34 cellular contexts compared by ENCODE assay signal in genomic region chr12:26617513-26617912, GRCh38.
"Had no signal": no experiment of that assay in that cellular context is flagged by ENCODE, and none has a peak within 500 bp of the region (broad histone marks: within the 10 kb centered on the region; RNA-seq: fewer than 3 reads in every experiment).

No MANE protein-coding gene starts in this region.

- H3K9me3 ChIP-seq: MG63 had no signal

- DNase-seq: Karpas-422, Kasumi-1, MG63, MM.1S, MV-4-11, NCI-H1092, NCI-H1092 treated with DMSO at 0.1 percent for 48 hours, NCI-H1105, NCI-H1105 treated with DMSO at 0.1 percent for 48 hours, NCI-H1417 treated with DMSO at 0.1 percent for 48 hours, NCI-H1436, NCI-H1436 treated with DMSO at 0.1 percent for 48 hours, NCI-H146, NCI-H1694, NCI-H1694 treated with DMSO at 0.1 percent for 48 hours, NCI-H187, NCI-H187 treated with DMSO at 0.1 percent for 48 hours, NCI-H1930, NCI-H2029, NCI-H2029 treated with DMSO at 0.1 percent for 48 hours, NCI-H2081, NCI-H2081 treated with DMSO at 0.1 percent for 48 hours, NCI-H2107, NCI-H2171, NCI-H2227 treated with DMSO at 0.1 percent for 48 hours, NCI-H226, NCI-H345, NCI-H446, NCI-H446 treated with DMSO at 0.1 percent for 48 hours, NCI-H510A, NCI-H510A treated with DMSO at 0.1 percent for 48 hours, NCI-H524, NCI-H524 treated with DMSO at 0.1 percent for 48 hours, NCI-H526 had no signal

- H3K36me3 ChIP-seq: MG63 had no signal

- H3K27me3 ChIP-seq: MG63 had no signal

- H3K4me3 ChIP-seq: MG63 had no signal
